ENCODE assay signal across 13 cellular contexts in genomic region chr7:99123571-99124033, GRCh38. TPM values are rescaled to one million over a fixed set of nuclear protein-coding genes. Genes with fewer than 3 reads are reported as not detected.
DNase-seq lines count a peak whose midpoint lies in the region; ATAC-seq, FAIRE-seq and TF ChIP-seq lines count a peak whose summit lies in the region.
"Had no signal": no experiment of that assay in that cellular context is flagged by ENCODE, and none has a peak within 500 bp of the region (broad histone marks: within the 10 kb centered on the region; RNA-seq: fewer than 3 reads in every experiment).

No MANE protein-coding gene starts in this region.

- H3K4me1 Mint-ChIP-seq in stimulated activated memory B cell treated with anti-CD40 and anti-IgM and Interleukin-4, amounts not matched to agents 10 μg/mL and 1 μg/mL and 100 μg/mL, for 72 hours: peaks cover 52% of the 10 kb centered on the region

- H3K4me3 Mint-ChIP-seq in stimulated activated memory B cell treated with anti-CD40 and anti-IgM and Interleukin-4, amounts not matched to agents 10 μg/mL and 1 μg/mL and 100 μg/mL, for 72 hours: no peak overlapping the region

- H3K4me1 ChIP-seq in BLaER1 (peaks cover 57% of the 10 kb centered on the region), endothelial cell of umbilical vein (ENCODE audit: control insufficient read depth, extremely low read depth, insufficient read depth, low read length) (peaks cover 10% of the 10 kb centered on the region), muscle layer of duodenum (ENCODE audit: control insufficient read depth in 1 of 2, insufficient read depth in 2 of 2, low read length in 2 of 2) (peaks cover 31 to 64% of the 10 kb centered on the region in 2 donors)

- no peak for TF ChIP-seq POLR2A in endothelial cell of umbilical vein (IDR thresholded peaks at IDR 0.05; ENCODE audit: low read depth, low read length)

- peak; percentile 53 to 81 for DNase-seq in NOMO-1 (lab: John Stamatoyannopoulos, UW; ENCODE audit: unreplicated experiment in 2 of 2)
- DNase-seq in endothelial cell of umbilical vein (ENCODE audit: low read depth, low spot score): peak; percentile 29
- DNase-seq in DMS153 (lab: John Stamatoyannopoulos, UW): no peak
- DNase-seq: activated gamma-delta T cell treated with Interleukin-2 at 50 U/mL for 16 hours, NCI-H1694 had no signal

- intact Hi-C loops in endothelial cell of umbilical vein (cut with micrococcal nuclease): no loop called here

- no TSS peak for BruUV-seq in endothelial cell of umbilical vein (replicated peaks; lab: Mats Ljungman, UMichigan)

- H3K9me1 ChIP-seq in endothelial cell of umbilical vein (replicated peaks; ENCODE audit: control insufficient read depth, extremely low read depth, insufficient read depth, low read length): no peaks in the 10 kb centered on the region

- TF ChIP-seq CTCF in endothelial cell of umbilical vein (IDR thresholded peaks at IDR 0.05; ENCODE audit: extremely low read depth in 1 of 2, insufficient read depth in 1 of 2, low read depth in 1 of 2, low read length in 2 of 2): no peak

- CTCF ChIA-PET in endothelial cell of umbilical vein (lab: Charles Lee): interaction anchor here (0.9 to 1.9 kb wide), 5 partner anchors 10 to 186 kb away, joined by 3 to 6 read pairs (median 3); no protein-coding TSS in a partner anchor

- dilution Hi-C loops in endothelial cell of umbilical vein (cut with MboI; ENCODE audit: extremely low pct_ligation_motif_present, low sequenced_read_pairs): no loop called here

- H3K4me3 ChIP-seq in BLaER1 (no peak overlapping the region), endothelial cell of umbilical vein (replicated peaks in 1 of 3; ENCODE audit: insufficient read depth in 1 of 3, low read depth in 1 of 3, low read length in 3 of 3) (no peak overlapping the region), muscle layer of duodenum (ENCODE audit: low read depth in 1 of 2, low read length in 2 of 2) (no peak overlapping the region)

- FAIRE-seq in endothelial cell of umbilical vein (lab: Jason Lieb, UNC): peak; percentile 4
- FAIRE-seq: endometrium, GM12892, RCC 7860 had no signal

- H3K27me3 ChIP-seq in BLaER1 (no peaks in the 10 kb centered on the region), endothelial cell of umbilical vein (ENCODE audit: control insufficient read depth in 2 of 2, insufficient read depth in 2 of 2, low read length in 2 of 2) (no peaks in the 10 kb centered on the region), muscle layer of duodenum (ENCODE audit: low read depth, low read length) (no peaks in the 10 kb centered on the region)

- H3K9me3 Mint-ChIP-seq in stimulated activated memory B cell treated with anti-CD40 and anti-IgM and Interleukin-4, amounts not matched to agents 10 μg/mL and 1 μg/mL and 100 μg/mL, for 72 hours: no peaks in the 10 kb centered on the region

- no peaks in the 10 kb centered on the region; the same call in 1 of the 2 replicates for H3K9me3 ChIP-seq in BLaER1
- H3K9me3 ChIP-seq in endothelial cell of umbilical vein (replicated peaks; ENCODE audit: control insufficient read depth, insufficient read depth, low read length): no peaks in the 10 kb centered on the region
- no peaks in the 10 kb centered on the region for H3K9me3 ChIP-seq in muscle layer of duodenum (ENCODE audit: control insufficient read depth in 1 of 2, low read length in 2 of 2)

- peaks cover 24% of the 10 kb centered on the region for H3K36me3 Mint-ChIP-seq in stimulated activated memory B cell treated with anti-CD40 and anti-IgM and Interleukin-4, amounts not matched to agents 10 μg/mL and 1 μg/mL and 100 μg/mL, for 72 hours

- no peak overlapping the region for H3K27ac Mint-ChIP-seq in stimulated activated memory B cell treated with anti-CD40 and anti-IgM and Interleukin-4, amounts not matched to agents 10 μg/mL and 1 μg/mL and 100 μg/mL, for 72 hours

- no peak overlapping the region for H2AFZ ChIP-seq in endothelial cell of umbilical vein (ENCODE audit: low read depth, low read length)

- peaks cover 83% of the 10 kb centered on the region for H3K79me2 ChIP-seq in endothelial cell of umbilical vein (ENCODE audit: control insufficient read depth, insufficient read depth, low read length)

- H4K20me1 ChIP-seq in BLaER1: peaks cover 85% of the 10 kb centered on the region
- H4K20me1 ChIP-seq in endothelial cell of umbilical vein (replicated peaks; ENCODE audit: control insufficient read depth, extremely low read depth, insufficient read depth, low read length): no peaks in the 10 kb centered on the region

- no peaks in the 10 kb centered on the region for H3K27me3 Mint-ChIP-seq in stimulated activated memory B cell treated with anti-CD40 and anti-IgM and Interleukin-4, amounts not matched to agents 10 μg/mL and 1 μg/mL and 100 μg/mL, for 72 hours

- H3K4me2 ChIP-seq in BLaER1 (peak overlapping the region; percentile 65), endothelial cell of umbilical vein (ENCODE audit: insufficient read depth, low read length) (no peak overlapping the region)

- POLR2A ChIA-PET in endothelial cell of umbilical vein (lab: Charles Lee): no interaction called here

- ATAC-seq in HG03439 (IDR thresholded peaks at IDR 0.05; ENCODE audit: unreplicated experiment) (no peak), HG02973 (IDR thresholded peaks at IDR 0.05; ENCODE audit: unreplicated experiment) (no peak)
- no peak for ATAC-seq in stimulated activated memory B cell treated with anti-CD40 and anti-IgM and Interleukin-4, amounts not matched to agents 10 μg/mL and 1 μg/mL and 100 μg/mL, for 72 hours

- H3K36me3 ChIP-seq in BLaER1 (peaks cover 28% of the 10 kb centered on the region), endothelial cell of umbilical vein (ENCODE audit: control insufficient read depth in 2 of 2, extremely low read depth in 1 of 2, insufficient read depth in 2 of 2, low read length in 2 of 2) (peaks cover 0 to 2% of the 10 kb centered on the region in 2 experiments), muscle layer of duodenum (ENCODE audit: control insufficient read depth in 1 of 2, insufficient read depth in 2 of 2, low read length in 2 of 2) (no peaks in the 10 kb centered on the region)

- peak overlapping the region; percentile 59 for H3K27ac ChIP-seq in BLaER1
- H3K27ac ChIP-seq in endothelial cell of umbilical vein (ENCODE audit: insufficient read depth, low read depth, low read length): no peak overlapping the region
- H3K27ac ChIP-seq in muscle layer of duodenum (ENCODE audit: low read length): peak overlapping the region; percentile 21

- H3K9ac ChIP-seq in BLaER1 (no peak overlapping the region), endothelial cell of umbilical vein (replicated peaks; ENCODE audit: extremely low read depth, insufficient read depth, low read length) (no peak overlapping the region)

TF ChIP-seq in endothelial cell of umbilical vein, 7 proteins besides CTCF, POLR2A, EP300 and RAD21:
- TF ChIP-seq GATA2 (IDR thresholded peaks at IDR 0.05; ENCODE audit: insufficient read depth, insufficient read length, low read depth, low read length) (no peak), JUN (IDR thresholded peaks at IDR 0.05; ENCODE audit: borderline replicate concordance, insufficient read depth, insufficient read length, low read depth) (no peak), FOS (IDR thresholded peaks at IDR 0.05; ENCODE audit: borderline replicate concordance, insufficient read depth, low read length) (no peak), MYC (IDR thresholded peaks at IDR 0.05; ENCODE audit: low read depth, low read length) (no peak), POLR2AphosphoS5 (IDR thresholded peaks at IDR 0.05; ENCODE audit: insufficient read depth, low read depth, low read length) (no peak), EZH2 (IDR thresholded peaks at IDR 0.05; ENCODE audit: borderline replicate concordance, low read depth, low read length, severe bottlenecking) (no peak)
- TF ChIP-seq, protein P1, sequence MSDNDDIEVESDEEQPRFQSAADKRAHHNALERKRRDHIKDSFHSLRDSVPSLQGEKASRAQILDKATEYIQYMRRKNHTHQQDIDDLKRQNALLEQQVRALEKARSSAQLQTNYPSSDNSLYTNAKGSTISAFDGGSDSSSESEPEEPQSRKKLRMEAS (IDR thresholded peaks at IDR 0.05; ENCODE audit: insufficient read depth, insufficient read length): no peak

RNA-seq across cellular contexts. Expression of gene SMURF1, which starts 20.3 kb away (rescaled TPM):
- total RNA-seq in endothelial cell of umbilical vein: 22.3 and 22.8 TPM in 2 replicates
- 9.6 and 11.5 TPM in 2 replicates for polyA plus RNA-seq in endothelial cell of umbilical vein
- 10.9 and 12.2 TPM in 2 replicates for polyA plus RNA-seq in endothelial cell of umbilical vein (2011; cell fraction: cytosol; rRNA removed)
- polyA plus RNA-seq in endothelial cell of umbilical vein (2011; cell fraction: nucleus; rRNA removed): 40.7 and 46.5 TPM in 2 replicates
- 15.3 and 16.8 TPM in 2 replicates for polyA plus RNA-seq in endothelial cell of umbilical vein (2012)
- polyA minus RNA-seq in endothelial cell of umbilical vein: 16.2 and 18.4 TPM in 2 replicates
- polyA minus RNA-seq in endothelial cell of umbilical vein (2011; cell fraction: cytosol; rRNA and poly(A)+ RNA removed): 6.3 TPM
- polyA minus RNA-seq in endothelial cell of umbilical vein (2011; cell fraction: nucleus; rRNA and poly(A)+ RNA removed): 26.8 and 32.5 TPM in 2 replicates
